1 cellular context compared by ENCODE assay signal in genomic region chr2:180753809-180754761, GRCh38.
TF ChIP-seq lines count a peak whose summit lies in the region.

No MANE protein-coding gene starts in this region.

TF ChIP-seq in IMR-90, 13 proteins besides CTCF, POLR2A, EP300 and RAD21 (continued from another document):
- TF ChIP-seq NFE2L2 (IDR thresholded peaks at IDR 0.05; ENCODE audit: low read depth, low read length) = no peak
- no peak for TF ChIP-seq RFX5 (IDR thresholded peaks at IDR 0.05; ENCODE audit: low read depth, low read length)
- no peak for TF ChIP-seq MAZ (IDR thresholded peaks at IDR 0.05; ENCODE audit: borderline replicate concordance, low read depth, low read length)
